In genomic region chr2:27050996-27051901, GRCh38 we compare ENCODE assay signal across 8 cellular contexts. TPM values are rescaled to one million over a fixed set of nuclear protein-coding genes. Genes with fewer than 3 reads are reported as not detected.
A peak's percentile ranks its signal among the peaks of the same experiment; 100 is the strongest.
DNase-seq lines count a peak whose midpoint lies in the region; ATAC-seq and TF ChIP-seq lines count a peak whose summit lies in the region.

AGBL5 (plus strand) TSS chr2:27051668; CDS start chr2:27052959, 1,291 bp downstream.

- ATAC-seq in HG02678 (IDR thresholded peaks at IDR 0.05; ENCODE audit: unreplicated experiment) (peak; percentile 68), omental fat pad (ENCODE audit: low FRiP score) (peak; percentile 84)
- peak; percentile 82 to 83 for ATAC-seq in activated naive CD4-positive, alpha-beta T cell treated with anti-CD3 and anti-CD28 coated beads, Interleukin-2, amount 50 U/mL, for 72 hours

- H3K4me1 ChIP-seq in testis: peaks cover 8% of the 10 kb centered on the region

- no peaks in the 10 kb centered on the region for H3K9me3 ChIP-seq in testis

- no peaks in the 10 kb centered on the region for H3K36me3 ChIP-seq in testis (ENCODE audit: low read depth, missing control alignments)

- no peaks in the 10 kb centered on the region for H3K9me3 Mint-ChIP-seq in activated naive CD4-positive, alpha-beta T cell treated with anti-CD3 and anti-CD28 coated beads, Interleukin-2, amount 50 U/mL, for 72 hours

- TF ChIP-seq POLR2A in testis (IDR thresholded peaks at IDR 0.05): no peak

- intact Hi-C loops in testis (cut with DNase I; ENCODE audit: low total_unique reads): no loop called here

- 0% methylated on average over 33 to 56 of the region's 67 CpGs for WGBS in testis, 2 donors

- TF ChIP-seq CTCF in GM12864 (IDR thresholded peaks at IDR 0.05; ENCODE audit: low read depth, low read length, missing control alignments): no peak
- no peak for TF ChIP-seq CTCF in omental fat pad (IDR thresholded peaks at IDR 0.05)
- TF ChIP-seq CTCF in testis (IDR thresholded peaks at IDR 0.05): no peak

- no peaks in the 10 kb centered on the region for H3K27me3 ChIP-seq in testis

- peaks cover 10 to 21% of the 10 kb centered on the region in 2 donors for H3K36me3 Mint-ChIP-seq in activated naive CD4-positive, alpha-beta T cell treated with anti-CD3 and anti-CD28 coated beads, Interleukin-2, amount 50 U/mL, for 72 hours

- DNase-seq in GM12864 (ENCODE audit: low read depth) (peak; percentile 91), NCI-H1105 treated with DMSO at 0.1 percent for 48 hours (lab: John Stamatoyannopoulos, UW) (peak; percentile 90), SKM-1 treated with dmso at 0.1 percent for 144 hours (lab: John Stamatoyannopoulos, UW; ENCODE audit: unreplicated experiment) (peak; percentile 92), glomerular visceral epithelial cell (ENCODE audit: extremely low spot score) (peak; percentile 93), omental fat pad (ENCODE audit: low spot score) (peak; percentile 93), testis (peak; percentile 98)
- DNase-seq in activated naive CD4-positive, alpha-beta T cell treated with anti-CD3 and anti-CD28 coated beads, Interleukin-2, amount 50 U/mL, for 72 hours (ENCODE audit: low spot score in 2 of 2): peak; percentile 94 to 95

- peak within 1 kb of the TSS; percentile 94 to 95 for H3K27ac ChIP-seq in testis

- H3K4me3 ChIP-seq in GM12864 (ENCODE audit: low read depth, low read length): peak within 1 kb of the TSS; percentile 70
- H3K4me3 ChIP-seq in testis: peak within 1 kb of the TSS; percentile 96 to 97

- H3K27ac Mint-ChIP-seq in activated naive CD4-positive, alpha-beta T cell treated with anti-CD3 and anti-CD28 coated beads, Interleukin-2, amount 50 U/mL, for 72 hours: peak within 1 kb of the TSS; percentile 100

RNA-seq across cellular contexts. Expression of gene AGBL5, which starts in this region (rescaled TPM):
- 10 to 100 TPM; 14.1 to 21.6 TPM for total RNA-seq in activated naive CD4-positive, alpha-beta T cell treated with anti-CD3 and anti-CD28 coated beads, Interleukin-2, amount 50 U/mL, for 72 hours
- total RNA-seq in omental fat pad (10 to 100 TPM in 2 of 4 donors, 1 to 10 TPM in 2; 6.8 to 14.4 (median 10.3) TPM), testis (100 to 1,000 TPM; 227 to 294 TPM)
- polyA plus RNA-seq in testis (ENCODE audit: insufficient read depth, low read depth, low replicate concordance): 784 TPM

Comparison
In these comparisons a context has a peak if more than half of its experiments do, and no peak if none do; other contexts are left out.
1. Peak in every context shown above with its lines: DNase-seq, ATAC-seq, H3K4me3 ChIP-seq and H3K27ac ChIP-seq.
2. RNA of gene AGBL5 (total RNA-seq): 227 to 294 TPM in testis; 14.1 to 21.6 TPM in activated naive CD4-positive, alpha-beta T cell treated with anti-CD3 and anti-CD28 coated beads, Interleukin-2, amount 50 U/mL, for 72 hours and 6.8 to 14.4 TPM in omental fat pad; every median in the first group is over 10 times any median in the second.